In genomic region chr19:13763300-13763699, GRCh38 we compare ENCODE assay signal across 14 cellular contexts. TPM values are rescaled to one million over a fixed set of nuclear protein-coding genes. Genes with fewer than 3 reads are reported as not detected.
DNase-seq lines count a peak whose midpoint lies in the region; ATAC-seq, FAIRE-seq and TF ChIP-seq lines count a peak whose summit lies in the region.
"Had no signal": no experiment of that assay in that cellular context is flagged by ENCODE, and none has a peak within 500 bp of the region (broad histone marks: within the 10 kb centered on the region; RNA-seq: fewer than 3 reads in every experiment).

No MANE protein-coding gene starts in this region.

- H3K4me3 ChIP-seq in kidney (ENCODE audit: low read length in 2 of 2), result no peak overlapping the region

- intact Hi-C loops in Calu3 (cut with micrococcal nuclease; ENCODE audit: unreplicated experiment) (no loop called here), kidney (cut with DNase I) (no loop called here), left colon (cut with DNase I, micrococcal nuclease) (no loop called here)

- H3K36me3 Mint-ChIP-seq in Calu3 (ENCODE audit: insufficient read depth, unreplicated experiment) (peaks cover 39% of the 10 kb centered on the region), T-helper 17 cell (ENCODE audit: low read depth) (peaks cover 2% of the 10 kb centered on the region), glutamatergic neuron (ENCODE audit: unreplicated experiment) (peaks cover 8% of the 10 kb centered on the region)

- TF ChIP-seq CTCF in 22Rv1 (IDR thresholded peaks at IDR 0.05), result no peak
- no peak for TF ChIP-seq CTCF in Calu3 (IDR thresholded peaks at IDR 0.05; ENCODE audit: unreplicated experiment)
- TF ChIP-seq CTCF in glutamatergic neuron (IDR thresholded peaks at IDR 0.05; ENCODE audit: partially characterized antibody, unreplicated experiment), result no peak
- no peak for TF ChIP-seq CTCF in kidney (IDR thresholded peaks at IDR 0.05; ENCODE audit: borderline replicate concordance, extremely low read depth, insufficient read depth)

- H3K27ac Mint-ChIP-seq in Calu3 (ENCODE audit: unreplicated experiment) (no peak overlapping the region), T-helper 17 cell (peak overlapping the region; percentile 14), glutamatergic neuron (ENCODE audit: unreplicated experiment) (no peak overlapping the region)

- no peaks in the 10 kb centered on the region for H3K9me3 Mint-ChIP-seq in Calu3 (ENCODE audit: low read depth, unreplicated experiment)
- H3K9me3 Mint-ChIP-seq in glutamatergic neuron (ENCODE audit: unreplicated experiment), result peaks cover 2% of the 10 kb centered on the region

- ATAC-seq in T-helper 17 cell, result no peak
- no peak for ATAC-seq in left colon
- ATAC-seq in GM19351 (IDR thresholded peaks at IDR 0.05; ENCODE audit: unreplicated experiment), result no peak
- no peak for ATAC-seq in HG03460 (IDR thresholded peaks at IDR 0.05; ENCODE audit: unreplicated experiment)

- H3K4me1 Mint-ChIP-seq in Calu3 (ENCODE audit: low read depth, unreplicated experiment) (peaks cover 11% of the 10 kb centered on the region), T-helper 17 cell (peaks cover 14% of the 10 kb centered on the region), glutamatergic neuron (ENCODE audit: low read depth, unreplicated experiment) (peaks cover 5% of the 10 kb centered on the region)

- H3K9me3 ChIP-seq in T-helper 17 cell (ENCODE audit: control insufficient read depth, low read length, poor library complexity, severe bottlenecking), result no peaks in the 10 kb centered on the region
- no peaks in the 10 kb centered on the region for H3K9me3 ChIP-seq in kidney (ENCODE audit: control insufficient read depth in 1 of 2, low read length in 2 of 2)

- peak overlapping the region; percentile 62 for H3K27ac ChIP-seq in 22Rv1
- no peak overlapping the region for H3K27ac ChIP-seq in kidney (ENCODE audit: low read depth in 2 of 2, low read length in 2 of 2)

- H3K27me3 Mint-ChIP-seq in Calu3 (ENCODE audit: unreplicated experiment) (no peaks in the 10 kb centered on the region), T-helper 17 cell (no peaks in the 10 kb centered on the region), glutamatergic neuron (ENCODE audit: unreplicated experiment) (peaks cover 7% of the 10 kb centered on the region)

- CTCF ChIA-PET in Calu3 (lab: Charles Lee), result interaction anchor here (1.1 kb wide), 1 partner anchor 15 kb away, joined by 5 read pairs; a partner anchor contains a TSS

- no TSS peak for BruUV-seq in Calu3 (replicated peaks; lab: Mats Ljungman, UMichigan)

- H3K4me1 ChIP-seq in kidney (ENCODE audit: control insufficient read depth in 1 of 2, insufficient read depth in 1 of 2, low read depth in 1 of 2, low read length in 2 of 2), result peaks cover 8 to 9% of the 10 kb centered on the region in 2 donors

- H3K36me3 ChIP-seq in kidney (ENCODE audit: control insufficient read depth in 1 of 2, insufficient read depth in 2 of 2, low read length in 2 of 2), result peaks cover 11% of the 10 kb centered on the region in 2 donors

- no peak overlapping the region for H3K9ac ChIP-seq in kidney (ENCODE audit: low read length in 2 of 2)

- no peak for FAIRE-seq in kidney (lab: Jason Lieb, UNC)
- FAIRE-seq: GM18507 had no signal

- DNase-seq in Calu3, result no peak
- DNase-seq in T-helper 17 cell, result no peak
- DNase-seq in glutamatergic neuron, result no peak
- DNase-seq in kidney, result no peak
- DNase-seq in left colon, result no peak
- DNase-seq: effector CD8-positive, alpha-beta T cell; foreskin fibroblast; midbrain; NCI-H2171 treated with DMSO at 0.1 percent for 48 hours; stimulated activated CD4-positive, alpha-beta T cell treated with anti-CD3 and anti-CD28 coated beads, Interleukin-2, amount 100 ng/mL, for 24 hours had no signal

- peak overlapping the region; percentile 69 for H3K4me3 Mint-ChIP-seq in Calu3 (ENCODE audit: low read depth, unreplicated experiment)
- H3K4me3 Mint-ChIP-seq in T-helper 17 cell, result peak overlapping the region; percentile 80
- peak overlapping the region; percentile 71 for H3K4me3 Mint-ChIP-seq in glutamatergic neuron (ENCODE audit: unreplicated experiment)

RNA-seq across cellular contexts. Expression of gene MRI1, which starts 1.0 kb away (rescaled TPM):
- total RNA-seq in Calu3 (2022) (30.2 and 32.6 TPM in 2 replicates), T-helper 17 cell (10 to 100 TPM; 31.0 to 31.9 TPM), glutamatergic neuron (ENCODE audit: unreplicated experiment) (21.9 TPM), kidney (46.5 TPM), left colon (10 to 100 TPM; 31.3 to 31.8 TPM)
- polyA plus RNA-seq in kidney (ENCODE audit: insufficient read depth, low read depth, low replicate concordance), result 18.8 TPM

RNA-seq across cellular contexts. Expression of gene C19orf53, which starts 11.0 kb away (rescaled TPM):
- total RNA-seq in Calu3 (2022) (59.4 and 66.4 TPM in 2 replicates), T-helper 17 cell (10 to 100 TPM; 62.4 to 73.0 TPM), glutamatergic neuron (ENCODE audit: unreplicated experiment) (68.3 TPM), kidney (62.7 TPM), left colon (10 to 100 TPM; 44.9 to 46.7 TPM)
- polyA plus RNA-seq in kidney (ENCODE audit: insufficient read depth, low read depth, low replicate concordance), result 264 TPM

RNA-seq across cellular contexts. Expression of gene ZSWIM4, which starts 31.9 kb away (rescaled TPM):
- 10.7 and 11.5 TPM in 2 replicates for total RNA-seq in Calu3 (2022)
- total RNA-seq in T-helper 17 cell, result 1 to 10 TPM; 4.2 to 5.3 TPM
- 46.0 TPM for total RNA-seq in glutamatergic neuron (ENCODE audit: unreplicated experiment)
- total RNA-seq in kidney, result 13.7 TPM
- polyA plus RNA-seq in kidney (ENCODE audit: insufficient read depth, low read depth, low replicate concordance), result 1.4 TPM
- 1 to 10 TPM; 3.0 TPM for total RNA-seq in left colon
